In the genomic region with DNA sequence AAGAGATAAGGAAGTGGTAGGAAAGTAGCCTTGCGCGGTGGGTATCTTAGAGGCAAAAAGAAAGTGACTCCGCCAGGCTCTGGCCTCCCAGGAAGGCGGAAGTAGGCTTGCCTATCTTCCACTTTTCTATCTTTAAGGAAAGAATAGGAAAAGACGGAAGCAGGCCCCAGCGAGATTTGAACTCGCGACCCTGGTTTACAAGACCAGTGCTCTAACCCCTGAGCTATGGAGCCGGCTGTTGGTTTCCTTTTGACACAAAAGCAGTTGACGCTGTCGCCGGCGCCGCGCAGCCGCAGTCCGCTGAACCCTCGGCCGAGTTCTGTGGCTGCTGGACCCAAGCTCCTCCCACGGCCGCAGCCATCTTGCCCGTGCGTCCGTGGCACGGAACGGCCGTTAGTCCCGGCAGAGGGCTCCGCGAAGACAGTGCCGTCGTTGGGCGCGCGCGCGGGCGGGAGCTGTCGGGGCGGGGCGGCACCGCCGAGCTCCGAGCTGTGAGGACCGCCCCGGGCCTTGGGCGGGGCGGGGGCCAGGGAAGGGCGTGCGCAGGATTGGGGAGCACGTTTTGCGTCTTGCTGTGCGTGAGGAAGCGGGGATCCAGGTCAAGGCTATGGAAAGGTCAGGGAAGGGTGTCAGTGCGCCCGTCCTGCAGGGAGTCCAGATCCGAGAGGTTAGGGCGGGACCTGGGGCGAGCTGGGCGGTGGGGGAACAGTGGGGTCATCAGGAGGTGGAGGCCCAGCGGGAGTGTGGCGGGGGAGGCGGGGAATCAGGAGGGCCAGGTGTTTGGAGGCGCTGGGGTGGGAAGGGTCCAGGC, we compare ENCODE assay signal across 1 cellular context.
TF ChIP-seq lines count a peak whose summit lies in the region.

No MANE protein-coding gene starts in this region.

TF ChIP-seq in WTC11, 78 proteins besides CTCF, POLR2A, EP300 and RAD21 (continued from another document):
- TF ChIP-seq, protein P1, sequence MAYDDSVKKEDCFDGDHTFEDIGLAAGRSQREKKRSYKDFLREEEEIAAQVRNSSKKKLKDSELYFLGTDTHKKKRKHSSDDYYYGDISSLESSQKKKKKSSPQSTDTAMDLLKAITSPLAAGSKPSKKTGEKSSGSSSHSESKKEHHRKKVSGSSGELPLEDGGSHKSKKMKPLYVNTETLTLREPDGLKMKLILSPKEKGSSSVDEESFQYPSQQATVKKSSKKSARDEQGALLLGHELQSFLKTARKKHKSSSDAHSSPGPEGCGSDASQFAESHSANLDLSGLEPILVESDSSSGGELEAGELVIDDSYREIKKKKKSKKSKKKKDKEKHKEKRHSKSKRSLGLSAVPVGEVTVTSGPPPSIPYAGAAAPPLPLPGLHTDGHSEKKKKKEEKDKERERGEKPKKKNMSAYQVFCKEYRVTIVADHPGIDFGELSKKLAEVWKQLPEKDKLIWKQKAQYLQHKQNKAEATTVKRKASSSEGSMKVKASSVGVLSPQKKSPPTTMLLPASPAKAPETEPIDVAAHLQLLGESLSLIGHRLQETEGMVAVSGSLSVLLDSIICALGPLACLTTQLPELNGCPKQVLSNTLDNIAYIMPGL (CRISPR knock-in tag; IDR thresholded peaks at IDR 0.05): peak; percentile 100
- peak; percentile 88 for TF ChIP-seq FOXK1 (CRISPR knock-in tag; IDR thresholded peaks at IDR 0.05)
- TF ChIP-seq ZNF263 (CRISPR knock-in tag; IDR thresholded peaks at IDR 0.05; ENCODE audit: low read depth): peak; percentile 74
- TF ChIP-seq, protein P2, sequence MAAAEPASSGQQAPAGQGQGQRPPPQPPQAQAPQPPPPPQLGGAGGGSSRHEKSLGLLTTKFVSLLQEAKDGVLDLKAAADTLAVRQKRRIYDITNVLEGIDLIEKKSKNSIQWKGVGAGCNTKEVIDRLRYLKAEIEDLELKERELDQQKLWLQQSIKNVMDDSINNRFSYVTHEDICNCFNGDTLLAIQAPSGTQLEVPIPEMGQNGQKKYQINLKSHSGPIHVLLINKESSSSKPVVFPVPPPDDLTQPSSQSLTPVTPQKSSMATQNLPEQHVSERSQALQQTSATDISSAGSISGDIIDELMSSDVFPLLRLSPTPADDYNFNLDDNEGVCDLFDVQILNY (CRISPR knock-in tag; IDR thresholded peaks at IDR 0.05): peak; percentile 90; the same call in 1 of the 2 replicates
- peak; percentile 69; the same call in 1 of the 2 replicates for TF ChIP-seq FOXP1 (CRISPR knock-in tag; IDR thresholded peaks at IDR 0.05; ENCODE audit: borderline replicate concordance)
- TF ChIP-seq SP1 (CRISPR knock-in tag; conservative IDR thresholded peaks at IDR 0.05): peak; percentile 88
- TF ChIP-seq NR3C1 (CRISPR knock-in tag; conservative IDR thresholded peaks at IDR 0.05; ENCODE audit: low read depth): 0 out of 2 replicates have a peak, but pooled peaks have one; percentile 66
- TF ChIP-seq GABPB1 (CRISPR knock-in tag; IDR thresholded peaks at IDR 0.05): peak; percentile 76
- 0 out of 2 replicates have a peak, but pooled peaks have one; percentile 29 for TF ChIP-seq CBFB (CRISPR knock-in tag; IDR thresholded peaks at IDR 0.05; ENCODE audit: low read depth)
